Comparison of ENCODE assay signal across 10 cellular contexts in the genomic region with DNA sequence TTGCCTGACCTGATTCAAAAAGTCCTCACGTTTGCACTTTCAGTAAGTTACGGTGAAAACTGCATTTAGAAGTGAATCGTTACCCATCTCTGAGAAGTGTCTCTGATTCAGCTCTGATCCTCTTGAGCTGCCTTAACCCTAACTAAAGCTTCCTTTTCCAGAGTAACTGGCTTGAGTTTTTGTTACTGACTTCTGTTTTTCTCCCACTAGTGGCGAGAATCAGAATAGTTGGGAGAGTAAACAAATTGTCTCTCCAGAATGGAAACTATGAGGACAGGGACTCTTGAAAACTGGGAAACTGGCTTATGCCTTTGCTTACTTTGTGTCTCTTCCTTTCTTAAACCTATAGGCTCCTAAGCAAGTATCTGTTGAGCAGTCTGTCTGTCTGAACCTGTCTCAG. TPM values are rescaled to one million over a fixed set of nuclear protein-coding genes. Genes with fewer than 3 reads are reported as not detected.
DNase-seq lines count a peak whose midpoint lies in the region; ATAC-seq and TF ChIP-seq lines count a peak whose summit lies in the region.
"Had no signal": no experiment of that assay in that cellular context is flagged by ENCODE, and none has a peak within 500 bp of the region (broad histone marks: within the 10 kb centered on the region; RNA-seq: fewer than 3 reads in every experiment).

No MANE protein-coding gene starts in this region.

- H3K36me3 ChIP-seq in heart right ventricle (peaks cover 0 to 100% (median 35%) of the 10 kb centered on the region in 9 donors), right atrium auricular region (peaks cover 46% of the 10 kb centered on the region)

- H3K9me3 ChIP-seq in heart right ventricle (no peaks in the 10 kb centered on the region), right atrium auricular region (no peaks in the 10 kb centered on the region)

- peak in 5 of 9 donors; percentile 3 to 22 (median 15) for TF ChIP-seq CTCF in heart right ventricle (IDR thresholded peaks at IDR 0.05)
- TF ChIP-seq CTCF in right atrium auricular region (IDR thresholded peaks at IDR 0.05) = peak in 1 of 2 donors; percentile 29
- TF ChIP-seq CTCF in fibroblast of the aortic adventitia (IDR thresholded peaks at IDR 0.05; ENCODE audit: insufficient read depth, low read length) = peak; percentile 34

- H3K4me3 ChIP-seq in heart right ventricle (no peak overlapping the region), right atrium auricular region (no peak overlapping the region), fibroblast of the aortic adventitia (ENCODE audit: low read depth, low read length) (no peak overlapping the region)

- DNase-seq in heart right ventricle (no peak), right atrium auricular region (ENCODE audit: low spot score) (no peak), RKO (ENCODE audit: low spot score) (peak; percentile 50), fibroblast of the aortic adventitia (ENCODE audit: low read depth) (no peak), epidermal melanocyte (ENCODE audit: insufficient read length, low spot score) (no peak), T1000 (lab: John Stamatoyannopoulos, UW) (no peak)
- DNase-seq: activated gamma-delta T cell treated with Interleukin-2 at 50 U/mL for 16 hours, NCI-H2081 had no signal

- WGBS in heart right ventricle, 2 donors = 63 to 78% methylated on average over 4 of the region's 4 CpGs

- H3K4me1 ChIP-seq in heart right ventricle = peaks cover 0 to 49% (median 34%) of the 10 kb centered on the region in 9 donors
- H3K4me1 ChIP-seq in right atrium auricular region = peaks cover 0 to 23% of the 10 kb centered on the region in 2 donors

- intact Hi-C loops in heart right ventricle (cut with DNase I) = loop anchor here in 5 of 10 donors (5.0 to 10.0 kb wide), 6 partner anchors 84 to 384 kb away; partner anchors contain the start of gene NPEPPS (in 1 of the 5)

- H3K27ac ChIP-seq in heart right ventricle (peak overlapping the region in 3 of 10 donors; percentile 16 to 71 (median 43)), right atrium auricular region (peak overlapping the region in 1 of 2 donors; percentile 15)

- ATAC-seq in heart right ventricle = no peak
- ATAC-seq in GM18907 (IDR thresholded peaks at IDR 0.05; ENCODE audit: unreplicated experiment) = no peak
- no peak for ATAC-seq in GM19023 (IDR thresholded peaks at IDR 0.05; ENCODE audit: unreplicated experiment)

- H3K27me3 ChIP-seq in heart right ventricle = no peaks in the 10 kb centered on the region
- H3K27me3 ChIP-seq in right atrium auricular region = no peaks in the 10 kb centered on the region

RNA-seq across cellular contexts. Expression of gene KPNB1, which starts 31.3 kb away (rescaled TPM):
- total RNA-seq in heart right ventricle (100 to 1,000 TPM; 167 to 236 (median 190) TPM), right atrium auricular region (100 to 1,000 TPM in 1 of 2 donors, 10 to 100 TPM in 1; 91.4 to 102 TPM), fibroblast of the aortic adventitia (ENCODE audit: low replicate concordance) (473 and 851 TPM in 2 replicates)
- polyA plus RNA-seq in heart right ventricle = 10 to 100 TPM; 30.6 to 66.4 TPM
